Comparison of ENCODE assay signal across 2 cellular contexts in the genomic region with DNA sequence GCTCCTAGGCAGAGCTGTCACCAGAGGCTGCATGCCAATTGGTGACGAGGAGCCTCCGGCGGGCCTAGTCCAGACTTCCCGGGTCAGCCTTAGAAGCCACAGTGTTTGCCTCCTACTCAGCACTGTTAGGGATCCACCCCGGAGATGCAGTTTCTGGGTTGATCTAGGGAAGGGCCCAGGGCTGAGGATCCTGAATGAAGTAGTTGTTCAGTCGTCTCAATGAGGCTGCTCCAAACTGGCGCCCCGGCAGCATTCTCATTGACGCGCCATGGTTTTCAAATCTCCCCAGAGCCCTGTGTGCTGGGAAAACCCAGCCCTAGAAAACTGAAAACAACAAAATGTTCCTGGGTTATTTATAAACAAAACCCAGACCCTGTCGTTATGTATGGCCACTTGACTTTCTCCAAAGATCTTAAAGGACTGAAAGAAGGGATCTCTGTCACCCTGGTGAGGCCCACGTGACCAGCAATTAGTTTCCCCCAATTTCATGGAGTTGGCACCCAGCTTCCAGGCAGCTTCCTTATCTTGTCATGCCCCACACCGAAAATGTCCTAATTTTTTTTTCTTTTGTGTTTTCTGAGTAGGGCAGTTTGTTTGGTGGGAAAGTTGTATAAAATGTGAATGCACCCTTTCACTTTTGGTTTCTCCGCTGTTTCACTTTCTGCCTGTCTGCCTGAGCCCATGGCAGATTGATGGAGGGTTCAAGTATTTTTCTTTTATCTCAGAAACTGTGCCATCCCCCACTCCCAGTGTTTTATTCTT.
TF ChIP-seq lines count a peak whose summit lies in the region.

No MANE protein-coding gene starts in this region.

TF ChIP-seq in K562, 482 proteins besides CTCF, POLR2A, EP300 and RAD21:
- TF ChIP-seq ZNF589 (CRISPR knock-in tag; IDR thresholded peaks at IDR 0.05; ENCODE audit: low read depth) (no peak), RB1 (IDR thresholded peaks at IDR 0.05; ENCODE audit: low read depth) (no peak), TAF9B (IDR thresholded peaks at IDR 0.05; ENCODE audit: partially characterized antibody) (no peak), ZNF79 (CRISPR knock-in tag; IDR thresholded peaks at IDR 0.05; ENCODE audit: low read depth) (no peak), CBX3 (IDR thresholded peaks at IDR 0.05; ENCODE audit: borderline replicate concordance in 1 of 2, low read length in 2 of 2) (no peak), MYBL2 (IDR thresholded peaks at IDR 0.05; ENCODE audit: low read depth) (no peak), MYBL2 (CRISPR knock-in tag; IDR thresholded peaks at IDR 0.05; ENCODE audit: borderline replicate concordance) (no peak)
- TF ChIP-seq, protein P1, sequence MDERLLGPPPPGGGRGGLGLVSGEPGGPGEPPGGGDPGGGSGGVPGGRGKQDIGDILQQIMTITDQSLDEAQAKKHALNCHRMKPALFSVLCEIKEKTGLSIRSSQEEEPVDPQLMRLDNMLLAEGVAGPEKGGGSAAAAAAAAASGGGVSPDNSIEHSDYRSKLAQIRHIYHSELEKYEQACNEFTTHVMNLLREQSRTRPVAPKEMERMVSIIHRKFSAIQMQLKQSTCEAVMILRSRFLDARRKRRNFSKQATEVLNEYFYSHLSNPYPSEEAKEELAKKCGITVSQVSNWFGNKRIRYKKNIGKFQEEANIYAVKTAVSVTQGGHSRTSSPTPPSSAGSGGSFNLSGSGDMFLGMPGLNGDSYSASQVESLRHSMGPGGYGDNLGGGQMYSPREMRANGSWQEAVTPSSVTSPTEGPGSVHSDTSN (CRISPR knock-in tag; IDR thresholded peaks at IDR 0.05; ENCODE audit: low read depth), result no peak
- TF ChIP-seq, protein P1 (tag; conservative IDR thresholded peaks at IDR 0.05; ENCODE audit: low read depth), result 0 out of 2 replicates have a peak, but pooled peaks have one; percentile 33

TF ChIP-seq in neural cell, 6 proteins besides CTCF, POLR2A, EP300 and RAD21:
- TF ChIP-seq POLR2AphosphoS5 (IDR thresholded peaks at IDR 0.05), result no peak
- TF ChIP-seq, protein P2, sequence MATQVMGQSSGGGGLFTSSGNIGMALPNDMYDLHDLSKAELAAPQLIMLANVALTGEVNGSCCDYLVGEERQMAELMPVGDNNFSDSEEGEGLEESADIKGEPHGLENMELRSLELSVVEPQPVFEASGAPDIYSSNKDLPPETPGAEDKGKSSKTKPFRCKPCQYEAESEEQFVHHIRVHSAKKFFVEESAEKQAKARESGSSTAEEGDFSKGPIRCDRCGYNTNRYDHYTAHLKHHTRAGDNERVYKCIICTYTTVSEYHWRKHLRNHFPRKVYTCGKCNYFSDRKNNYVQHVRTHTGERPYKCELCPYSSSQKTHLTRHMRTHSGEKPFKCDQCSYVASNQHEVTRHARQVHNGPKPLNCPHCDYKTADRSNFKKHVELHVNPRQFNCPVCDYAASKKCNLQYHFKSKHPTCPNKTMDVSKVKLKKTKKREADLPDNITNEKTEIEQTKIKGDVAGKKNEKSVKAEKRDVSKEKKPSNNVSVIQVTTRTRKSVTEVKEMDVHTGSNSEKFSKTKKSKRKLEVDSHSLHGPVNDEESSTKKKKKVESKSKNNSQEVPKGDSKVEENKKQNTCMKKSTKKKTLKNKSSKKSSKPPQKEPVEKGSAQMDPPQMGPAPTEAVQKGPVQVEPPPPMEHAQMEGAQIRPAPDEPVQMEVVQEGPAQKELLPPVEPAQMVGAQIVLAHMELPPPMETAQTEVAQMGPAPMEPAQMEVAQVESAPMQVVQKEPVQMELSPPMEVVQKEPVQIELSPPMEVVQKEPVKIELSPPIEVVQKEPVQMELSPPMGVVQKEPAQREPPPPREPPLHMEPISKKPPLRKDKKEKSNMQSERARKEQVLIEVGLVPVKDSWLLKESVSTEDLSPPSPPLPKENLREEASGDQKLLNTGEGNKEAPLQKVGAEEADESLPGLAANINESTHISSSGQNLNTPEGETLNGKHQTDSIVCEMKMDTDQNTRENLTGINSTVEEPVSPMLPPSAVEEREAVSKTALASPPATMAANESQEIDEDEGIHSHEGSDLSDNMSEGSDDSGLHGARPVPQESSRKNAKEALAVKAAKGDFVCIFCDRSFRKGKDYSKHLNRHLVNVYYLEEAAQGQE (IDR thresholded peaks at IDR 0.05; ENCODE audit: borderline replicate concordance), result no peak
